1 cellular context compared by ENCODE assay signal in the genomic region with DNA sequence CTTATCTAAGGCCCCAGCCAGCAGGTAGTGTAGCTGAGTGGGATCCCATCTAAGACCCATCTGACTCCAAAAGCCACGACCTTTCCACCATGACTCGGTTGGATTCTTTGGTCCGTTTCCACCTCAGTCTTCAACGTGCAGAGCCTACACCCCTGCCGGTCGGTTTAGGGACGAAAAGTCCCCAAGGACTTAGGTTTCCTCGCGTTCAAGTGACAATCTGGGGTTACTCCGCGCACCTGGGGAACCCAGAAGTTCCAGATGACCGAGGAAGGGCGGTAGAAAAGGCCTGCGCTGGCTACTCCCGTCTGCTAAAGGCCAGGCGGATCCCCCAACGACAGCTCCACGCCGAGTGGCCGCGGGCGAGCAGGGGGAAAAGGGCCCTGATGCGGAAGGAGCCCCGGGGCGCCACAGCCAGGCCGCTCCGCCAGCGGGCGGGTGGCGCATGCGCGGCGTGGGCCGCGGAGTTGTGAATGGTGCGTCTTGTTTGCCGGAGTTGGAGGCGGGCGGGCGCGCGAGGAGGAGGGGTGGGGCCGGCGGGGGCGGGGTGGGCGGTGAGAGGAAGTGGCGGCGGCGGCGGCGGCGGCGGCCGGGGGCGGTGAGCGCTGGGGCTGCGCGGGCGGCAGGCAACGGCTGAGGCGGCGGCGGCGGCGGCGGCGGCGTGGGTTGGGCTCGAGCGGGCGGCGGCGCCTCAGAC.
TF ChIP-seq lines count a peak whose summit lies in the region.

A gene (plus strand): TSS at position 595 of the 694 bp plus-strand sequence. CDS start 259 bp downstream, outside the sequence.

TF ChIP-seq in WTC11, 78 proteins besides CTCF, POLR2A, EP300 and RAD21 (continued from another document):
- TF ChIP-seq ZNF232 (CRISPR knock-in tag; IDR thresholded peaks at IDR 0.05) (0 out of 2 replicates have a peak, but pooled peaks have one; percentile 25), ZNF423 (CRISPR knock-in tag; IDR thresholded peaks at IDR 0.05) (peak; percentile 44; the same call in 1 of the 2 replicates)
- TF ChIP-seq, protein P1, sequence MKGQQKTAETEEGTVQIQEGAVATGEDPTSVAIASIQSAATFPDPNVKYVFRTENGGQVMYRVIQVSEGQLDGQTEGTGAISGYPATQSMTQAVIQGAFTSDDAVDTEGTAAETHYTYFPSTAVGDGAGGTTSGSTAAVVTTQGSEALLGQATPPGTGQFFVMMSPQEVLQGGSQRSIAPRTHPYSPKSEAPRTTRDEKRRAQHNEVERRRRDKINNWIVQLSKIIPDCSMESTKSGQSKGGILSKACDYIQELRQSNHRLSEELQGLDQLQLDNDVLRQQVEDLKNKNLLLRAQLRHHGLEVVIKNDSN (CRISPR knock-in tag; IDR thresholded peaks at IDR 0.05), result 0 out of 2 replicates have a peak, but pooled peaks have one; percentile 13
- TF ChIP-seq, protein P2, sequence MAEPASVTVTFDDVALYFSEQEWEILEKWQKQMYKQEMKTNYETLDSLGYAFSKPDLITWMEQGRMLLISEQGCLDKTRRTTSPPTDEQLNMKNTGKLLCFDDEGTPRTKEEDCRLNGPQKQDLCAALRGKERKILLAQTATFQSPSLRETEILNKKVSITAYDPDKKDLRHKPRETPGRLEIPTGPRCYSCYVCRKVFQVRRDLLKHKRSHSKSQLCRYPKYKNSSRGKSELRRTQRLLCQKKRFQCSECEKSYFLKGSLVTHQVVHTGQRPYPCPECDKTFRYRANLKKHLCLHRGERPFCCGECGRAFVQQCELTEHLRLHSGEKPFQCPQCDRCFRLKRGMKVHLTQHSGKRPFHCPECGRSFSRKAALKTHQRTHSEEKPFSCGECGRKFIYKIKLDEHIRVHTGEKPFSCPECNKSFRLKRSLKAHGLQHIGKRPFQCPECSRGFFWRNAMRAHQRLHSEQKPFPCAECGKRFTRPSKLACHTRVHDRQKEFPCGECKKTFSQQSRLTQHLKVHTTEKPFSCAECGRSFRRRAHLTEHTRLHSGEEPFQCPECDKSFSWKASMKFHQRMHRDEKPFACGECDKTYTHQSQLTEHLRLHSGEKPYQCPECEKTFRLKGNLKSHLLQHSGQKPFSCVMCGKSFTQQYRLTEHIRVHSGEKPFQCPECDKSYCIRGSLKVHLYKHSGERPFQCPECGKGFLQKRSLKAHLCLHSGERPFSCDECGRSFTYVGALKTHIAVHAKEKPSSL (CRISPR knock-in tag; conservative IDR thresholded peaks at IDR 0.05), result no peak
